8 cellular contexts compared by ENCODE assay signal in genomic region chr4:145732895-145733880, GRCh38. TPM values are rescaled to one million over a fixed set of nuclear protein-coding genes. Genes with fewer than 3 reads are reported as not detected.
DNase-seq lines count a peak whose midpoint lies in the region; ATAC-seq and TF ChIP-seq lines count a peak whose summit lies in the region.

No MANE protein-coding gene starts in this region.

- DNase-seq in GOT3 (lab: John Stamatoyannopoulos, UW), result peak; percentile 53
- DNase-seq in LoVo (ENCODE audit: low spot score), result peak; percentile 81
- DNase-seq in RWPE2 (ENCODE audit: low spot score), result peak; percentile 95
- DNase-seq in activated gamma-delta T cell treated with Interleukin-2 at 50 U/mL for 16 hours, result peak; percentile 77
- peak; percentile 93 for DNase-seq in fibroblast of villous mesenchyme (ENCODE audit: low read depth)

- peak overlapping the region; percentile 43 for H3K27ac Mint-ChIP-seq in stimulated activated naive CD8-positive, alpha-beta T cell treated with anti-CD3 and anti-CD28 coated beads, Interleukin-15, Interleukin-2, amounts not matched to agents 100 ng/mL and 50 ng/mL, for 24 hours

- no peaks in the 10 kb centered on the region for H3K9me3 Mint-ChIP-seq in stimulated activated naive CD8-positive, alpha-beta T cell treated with anti-CD3 and anti-CD28 coated beads, Interleukin-15, Interleukin-2, amounts not matched to agents 100 ng/mL and 50 ng/mL, for 24 hours

- H3K4me2 ChIP-seq in DOHH2 (ENCODE audit: low read length), result peak overlapping the region; percentile 89
- no peak overlapping the region for H3K4me2 ChIP-seq in neural cell (ENCODE audit: low read length)

- no peak for TF ChIP-seq EP300 in neural cell (conservative IDR thresholded peaks at IDR 0.05; ENCODE audit: poor library complexity, severe bottlenecking)

- H3K27me3 ChIP-seq in DOHH2 (ENCODE audit: control insufficient read depth, low read length) (peaks cover 27% of the 10 kb centered on the region), RWPE2 (ENCODE audit: insufficient read depth, poor library complexity, severe bottlenecking) (no peaks in the 10 kb centered on the region), neural cell (ENCODE audit: insufficient read depth, low read depth, low read length) (no peaks in the 10 kb centered on the region)

- peak overlapping the region; percentile 76 for H3K4me3 ChIP-seq in DOHH2 (ENCODE audit: low read length)
- peak overlapping the region; percentile 47 for H3K4me3 ChIP-seq in RWPE2 (ENCODE audit: severe bottlenecking)
- H3K4me3 ChIP-seq in fibroblast of villous mesenchyme (ENCODE audit: low read depth, low read length), result peak overlapping the region; percentile 67
- peak overlapping the region; percentile 65 for H3K4me3 ChIP-seq in neural cell (ENCODE audit: low read length)

- peak; percentile 55 for ATAC-seq in RWPE2 (ENCODE audit: low read depth)

- no peaks in the 10 kb centered on the region for H3F3A ChIP-seq in DOHH2 (ENCODE audit: control insufficient read depth, insufficient read depth)
- no peaks in the 10 kb centered on the region for H3F3A ChIP-seq in neural cell (ENCODE audit: insufficient read depth, low read length, poor library complexity, severe bottlenecking)

- no peak for TF ChIP-seq RAD21 in neural cell (conservative IDR thresholded peaks at IDR 0.05)

- no peaks in the 10 kb centered on the region for H3K9me3 ChIP-seq in DOHH2 (ENCODE audit: control insufficient read depth, insufficient read depth, low read length)
- H3K9me3 ChIP-seq in RWPE2 (ENCODE audit: severe bottlenecking), result no peaks in the 10 kb centered on the region
- H3K9me3 ChIP-seq in neural cell (ENCODE audit: low read length), result no peaks in the 10 kb centered on the region

- H3K9me2 ChIP-seq in DOHH2 (replicated peaks; ENCODE audit: control insufficient read depth, low read length) (no peaks in the 10 kb centered on the region), neural cell (ENCODE audit: insufficient read depth, low read length) (no peaks in the 10 kb centered on the region)

- peaks cover 9% of the 10 kb centered on the region for H3K27me3 Mint-ChIP-seq in stimulated activated naive CD8-positive, alpha-beta T cell treated with anti-CD3 and anti-CD28 coated beads, Interleukin-15, Interleukin-2, amounts not matched to agents 100 ng/mL and 50 ng/mL, for 24 hours

- TF ChIP-seq CTCF in DOHH2 (IDR thresholded peaks at IDR 0.05; ENCODE audit: low read depth, low read length, poor library complexity, severe bottlenecking) (no peak), RWPE2 (IDR thresholded peaks at IDR 0.05; ENCODE audit: poor library complexity, severe bottlenecking) (no peak), fibroblast of villous mesenchyme (IDR thresholded peaks at IDR 0.05; ENCODE audit: insufficient read depth, low read depth, low read length) (no peak), neural cell (IDR thresholded peaks at IDR 0.05; ENCODE audit: poor library complexity, severe bottlenecking) (peak; percentile 16)

- no peak overlapping the region for H3K27ac ChIP-seq in DOHH2 (ENCODE audit: low read depth, low read length)
- H3K27ac ChIP-seq in RWPE2 (ENCODE audit: poor library complexity, severe bottlenecking), result peak overlapping the region; percentile 99
- H3K27ac ChIP-seq in neural cell (ENCODE audit: low read length), result no peak overlapping the region

- H3K9ac ChIP-seq in neural cell (ENCODE audit: low read length), result peak overlapping the region; percentile 58

- no peaks in the 10 kb centered on the region for H4K20me1 ChIP-seq in DOHH2 (ENCODE audit: control insufficient read depth, insufficient read depth, low read depth, low read length)
- no peaks in the 10 kb centered on the region for H4K20me1 ChIP-seq in neural cell (ENCODE audit: insufficient read depth)

- H3K36me3 ChIP-seq in DOHH2 (ENCODE audit: control insufficient read depth, low read length), result no peaks in the 10 kb centered on the region
- H3K36me3 ChIP-seq in RWPE2 (ENCODE audit: low read depth), result no peaks in the 10 kb centered on the region
- H3K36me3 ChIP-seq in neural cell (ENCODE audit: insufficient read depth, low read length), result no peaks in the 10 kb centered on the region

- H3K36me3 Mint-ChIP-seq in stimulated activated naive CD8-positive, alpha-beta T cell treated with anti-CD3 and anti-CD28 coated beads, Interleukin-15, Interleukin-2, amounts not matched to agents 100 ng/mL and 50 ng/mL, for 24 hours (ENCODE audit: low read depth), result no peaks in the 10 kb centered on the region

- peaks cover 9% of the 10 kb centered on the region; the same call in 1 of the 2 replicates for H3K4me1 ChIP-seq in DOHH2 (ENCODE audit: control insufficient read depth, low read length)
- H3K4me1 ChIP-seq in RWPE2 (ENCODE audit: insufficient read depth, poor library complexity, severe bottlenecking), result peaks cover 38% of the 10 kb centered on the region

- H3K79me2 ChIP-seq in DOHH2 (ENCODE audit: control insufficient read depth, low read length) (no peaks in the 10 kb centered on the region), neural cell (replicated peaks; ENCODE audit: insufficient read depth, low read length) (no peaks in the 10 kb centered on the region)

- H2AFZ ChIP-seq in neural cell (ENCODE audit: low read depth, low read length), result peak overlapping the region; percentile 34

- peaks cover 25% of the 10 kb centered on the region for H3K4me1 Mint-ChIP-seq in stimulated activated naive CD8-positive, alpha-beta T cell treated with anti-CD3 and anti-CD28 coated beads, Interleukin-15, Interleukin-2, amounts not matched to agents 100 ng/mL and 50 ng/mL, for 24 hours (ENCODE audit: low read depth)

- H3K4me3 Mint-ChIP-seq in stimulated activated naive CD8-positive, alpha-beta T cell treated with anti-CD3 and anti-CD28 coated beads, Interleukin-15, Interleukin-2, amounts not matched to agents 100 ng/mL and 50 ng/mL, for 24 hours, result peak overlapping the region; percentile 71

TF ChIP-seq in neural cell, 6 proteins besides CTCF, POLR2A, EP300 and RAD21:
- TF ChIP-seq POLR2AphosphoS5 (IDR thresholded peaks at IDR 0.05), result peak; percentile 20
- no peak for TF ChIP-seq EZH2 (IDR thresholded peaks at IDR 0.05; ENCODE audit: borderline replicate concordance, insufficient read depth, low read length, poor library complexity, severe bottlenecking)
- TF ChIP-seq MXI1 (conservative IDR thresholded peaks at IDR 0.05; ENCODE audit: poor library complexity, severe bottlenecking), result peak; percentile 27
- TF ChIP-seq SMC3 (conservative IDR thresholded peaks at IDR 0.05; ENCODE audit: poor library complexity), result no peak
- peak; percentile 27 for TF ChIP-seq TAF1 (IDR thresholded peaks at IDR 0.05; ENCODE audit: low read depth)
- peak; percentile 8 for TF ChIP-seq REST (IDR thresholded peaks at IDR 0.05; ENCODE audit: borderline replicate concordance)

RNA-seq across cellular contexts. Expression of gene C4orf51, which starts 53.2 kb away (rescaled TPM):
- not detected in 2 replicates for total RNA-seq in fibroblast of villous mesenchyme
- not detected in 2 replicates for polyA plus RNA-seq in neural cell
- polyA minus RNA-seq in neural cell, result not detected in 2 replicates
